Comparison of ENCODE assay signal across 8 cellular contexts in the genomic region with DNA sequence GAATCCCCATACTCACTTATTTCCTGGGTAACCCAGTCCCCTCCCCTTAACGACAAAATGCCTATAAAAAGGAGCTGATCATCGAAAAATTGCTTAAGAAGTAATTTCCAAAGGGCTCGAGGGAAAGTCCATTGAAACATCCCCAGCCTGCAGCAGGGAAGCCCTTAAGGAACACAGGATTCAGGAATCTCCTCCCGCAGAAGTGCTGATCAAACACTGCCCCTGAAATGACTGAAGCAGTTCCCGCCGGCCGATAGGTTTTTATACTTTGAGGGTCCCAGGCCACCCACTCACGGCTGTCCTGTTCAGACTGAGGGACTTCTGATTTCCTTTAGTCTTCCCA. TPM values are rescaled to one million over a fixed set of nuclear protein-coding genes. Genes with fewer than 3 reads are reported as not detected.
DNase-seq lines count a peak whose midpoint lies in the region; ATAC-seq and TF ChIP-seq lines count a peak whose summit lies in the region.

No MANE protein-coding gene starts in this region.

- TF ChIP-seq CTCF in GM12875 (IDR thresholded peaks at IDR 0.05; ENCODE audit: borderline replicate concordance, insufficient read depth, low read depth, low read length) (no peak), RWPE1 (conservative IDR thresholded peaks at IDR 0.05; ENCODE audit: low read depth) (no peak), psoas muscle (IDR thresholded peaks at IDR 0.05) (no peak)

- H3K27ac ChIP-seq in RWPE1 = peak overlapping the region; percentile 96
- H3K27ac ChIP-seq in psoas muscle = peak overlapping the region; percentile 93

- DNase-seq in RWPE1 (ENCODE audit: low spot score) (peak; percentile 73), fibroblast of peridontal ligament (ENCODE audit: extremely low read depth) (peak; percentile 33), psoas muscle (no peak), Ammon's horn (ENCODE audit: low spot score) (no peak), NCI-H69 (lab: John Stamatoyannopoulos, UW) (no peak), cerebellar nuclear complex (lab: John Stamatoyannopoulos, UW) (no peak)

- intact Hi-C loops in psoas muscle (cut with DNase I) = loop anchor here in 1 of 2 donors (2.0 kb wide), 1 partner anchor 27 kb away; a partner anchor contains a TSS

- H3K4me3 ChIP-seq in GM12875 (ENCODE audit: low read depth, low read length) (peak overlapping the region; percentile 97), psoas muscle (peak overlapping the region; percentile 86)

- H3K27me3 ChIP-seq in psoas muscle (ENCODE audit: insufficient read depth in 3 of 3, low read length in 2 of 3) = no peaks in the 10 kb centered on the region

- H3K4me1 ChIP-seq in psoas muscle = peaks cover 43% of the 10 kb centered on the region

- H3K9me3 ChIP-seq in psoas muscle = no peaks in the 10 kb centered on the region

- H3K36me3 ChIP-seq in psoas muscle (ENCODE audit: insufficient read depth in 1 of 2, low read depth in 1 of 2) = peaks cover 2 to 4% of the 10 kb centered on the region in 2 donors

- POLR2A ChIA-PET in RWPE1 (lab: Yijun Ruan, JAX; ENCODE audit: low non-redundant PET) = interaction anchor here (0.8 kb wide), 1 partner anchor 26 kb away, joined by 3 read pairs; no protein-coding TSS in a partner anchor

- 0 to 1% (median 0%) methylated on average over 8 of the region's 8 CpGs for WGBS in psoas muscle, 3 donors

- ATAC-seq in psoas muscle = peak in 2 of 4 donors; percentile 0 to 18
- no peak for ATAC-seq in GM21390 (IDR thresholded peaks at IDR 0.05; ENCODE audit: unreplicated experiment)

- CTCF ChIA-PET in RWPE1 (lab: Yijun Ruan, JAX) = interaction anchor here (0.7 kb wide), 2 partner anchors 60 to 175 kb away, joined by 3 read pairs; no protein-coding TSS in a partner anchor

RNA-seq across cellular contexts. Expression of a gene that starts 0.6 kb away (rescaled TPM):
- total RNA-seq in psoas muscle = 10 to 100 TPM in 2 of 4 donors, 1 to 10 TPM in 2; 4.4 to 10.7 (median 9.1) TPM
- 1 to 10 TPM; 2.7 to 6.0 (median 2.8) TPM for polyA plus RNA-seq in psoas muscle

RNA-seq across cellular contexts. Expression of a gene that starts 26.6 kb away (rescaled TPM):
- 10 to 100 TPM; 15.8 to 18.7 (median 16.3) TPM for total RNA-seq in psoas muscle
- 10 to 100 TPM; 13.2 to 20.3 (median 19.0) TPM for polyA plus RNA-seq in psoas muscle

RNA-seq across cellular contexts. Expression of a gene that starts 27.6 kb away (rescaled TPM):
- 1,000 to 10,000 TPM in 1 of 4 donors, 100 to 1,000 TPM in 3; 748 to 1,111 (median 831) TPM for total RNA-seq in psoas muscle
- 1,000 to 10,000 TPM; 1,171 to 2,317 (median 1,895) TPM for polyA plus RNA-seq in psoas muscle

RNA-seq across cellular contexts. Expression of a gene that starts 27.7 kb away (rescaled TPM):
- 10 to 100 TPM in 3 of 4 donors, 1 to 10 TPM in 1; 8.3 to 17.7 (median 13.8) TPM for total RNA-seq in psoas muscle
- polyA plus RNA-seq in psoas muscle = 10 to 100 TPM; 11.1 to 17.1 (median 11.6) TPM

Comparison
In these comparisons a context has a peak if more than half of its experiments do, and no peak if none do; other contexts are left out.
1. DNase-seq: peak in RWPE1 (single experiment) and fibroblast of peridontal ligament (single experiment); none in psoas muscle (0 of 2), Ammon's horn (single experiment), NCI-H69 (single experiment) and cerebellar nuclear complex (0 of 2).